12 cellular contexts compared by ENCODE assay signal in the genomic region with DNA sequence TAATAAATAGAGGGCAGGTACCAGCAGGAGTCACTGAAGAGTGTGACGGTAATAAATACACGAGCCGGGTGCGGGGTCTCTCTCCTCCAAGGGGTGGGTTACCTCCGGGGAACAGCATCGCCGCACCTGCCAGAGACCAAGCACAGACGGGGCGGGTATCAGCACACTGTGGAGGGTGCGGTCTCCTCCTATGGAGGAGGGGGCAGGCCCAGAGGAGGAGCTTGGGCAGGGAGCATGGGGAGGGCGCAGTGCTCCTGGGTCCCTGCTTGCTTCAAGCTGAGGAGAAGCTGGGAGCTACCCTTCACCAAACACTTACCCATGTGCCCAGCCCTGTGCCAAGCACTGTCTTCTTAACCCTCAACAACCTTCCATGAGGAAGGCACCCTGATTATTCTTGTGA. TPM values are rescaled to one million over a fixed set of nuclear protein-coding genes. Genes with fewer than 3 reads are reported as not detected.
DNase-seq lines count a peak whose midpoint lies in the region; ATAC-seq and TF ChIP-seq lines count a peak whose summit lies in the region.
"Had no signal": no experiment of that assay in that cellular context is flagged by ENCODE, and none has a peak within 500 bp of the region (broad histone marks: within the 10 kb centered on the region; RNA-seq: fewer than 3 reads in every experiment).

No MANE protein-coding gene starts in this region.

- peak overlapping the region; percentile 90 for H3K27ac ChIP-seq in psoas muscle
- H3K27ac ChIP-seq: hepatocyte, SJSA1 had no signal

- POLR2A ChIA-PET in GM10248 (lab: Yijun Ruan, JAX), result no interaction called here

- peak overlapping the region; percentile 14 for H3K4me3 Mint-ChIP-seq in activated naive CD8-positive, alpha-beta T cell treated with anti-CD3 and anti-CD28 coated beads for 36 hours

- WGBS in psoas muscle, 3 donors, result 82 to 85% (median 84%) methylated on average over 11 of the region's 11 CpGs

- no peaks in the 10 kb centered on the region for H3K36me3 Mint-ChIP-seq in activated naive CD8-positive, alpha-beta T cell treated with anti-CD3 and anti-CD28 coated beads for 36 hours

- H3K9me3 ChIP-seq in psoas muscle, result no peaks in the 10 kb centered on the region
- H3K9me3 ChIP-seq: SJSA1 had no signal

- no peak overlapping the region for H3K27ac Mint-ChIP-seq in activated naive CD8-positive, alpha-beta T cell treated with anti-CD3 and anti-CD28 coated beads for 36 hours

- H3K4me3 ChIP-seq in psoas muscle, result no peak overlapping the region
- H3K4me3 ChIP-seq: hepatocyte, SJSA1 had no signal

- intact Hi-C loops in psoas muscle (cut with DNase I), result loop anchor here in 1 of 2 donors (10.0 kb wide), 1 partner anchor 142 kb away; no protein-coding TSS in a partner anchor

- TF ChIP-seq CTCF in GM10248 (IDR thresholded peaks at IDR 0.05; ENCODE audit: control extremely low read depth, extremely low read depth, low read depth, missing control alignments), result no peak
- no peak for TF ChIP-seq CTCF in psoas muscle (IDR thresholded peaks at IDR 0.05)
- no peak for TF ChIP-seq CTCF in omental fat pad (IDR thresholded peaks at IDR 0.05)

- CTCF ChIA-PET in GM10248 (lab: Yijun Ruan, JAX), result interaction anchor here (1.1 to 6.1 kb wide), 6 partner anchors 9 to 146 kb away, joined by 4 to 40 read pairs (median 13); a partner anchor contains a TSS

- DNase-seq in GM10248 (ENCODE audit: extremely low spot score), result peak; percentile 61
- DNase-seq in activated naive CD8-positive, alpha-beta T cell treated with anti-CD3 and anti-CD28 coated beads for 36 hours, result no peak
- DNase-seq in psoas muscle, result no peak
- no peak for DNase-seq in omental fat pad (ENCODE audit: low spot score)
- no peak for DNase-seq in NCI-H2029 (lab: John Stamatoyannopoulos, UW)
- DNase-seq: retina had no signal

- H3K27me3 ChIP-seq in psoas muscle (ENCODE audit: insufficient read depth in 3 of 3, low read length in 2 of 3), result no peaks in the 10 kb centered on the region
- H3K27me3 ChIP-seq: hepatocyte, SJSA1 had no signal

- ATAC-seq in GM21576 (IDR thresholded peaks at IDR 0.05; ENCODE audit: unreplicated experiment), result peak; percentile 38
- no peak for ATAC-seq in psoas muscle
- no peak for ATAC-seq in GM21619 (IDR thresholded peaks at IDR 0.05; ENCODE audit: unreplicated experiment)
- no peak for ATAC-seq in omental fat pad (ENCODE audit: low FRiP score)
- ATAC-seq in GM18909 (IDR thresholded peaks at IDR 0.05; ENCODE audit: poor library complexity, unreplicated experiment), result no peak

- no peaks in the 10 kb centered on the region for H3K27me3 Mint-ChIP-seq in activated naive CD8-positive, alpha-beta T cell treated with anti-CD3 and anti-CD28 coated beads for 36 hours

- no peaks in the 10 kb centered on the region for H3K36me3 ChIP-seq in psoas muscle (ENCODE audit: insufficient read depth in 1 of 2, low read depth in 1 of 2)
- H3K36me3 ChIP-seq: SJSA1 had no signal

- H3K4me1 ChIP-seq in psoas muscle, result peaks cover 41% of the 10 kb centered on the region

- H3K4me1 Mint-ChIP-seq in activated naive CD8-positive, alpha-beta T cell treated with anti-CD3 and anti-CD28 coated beads for 36 hours, result peaks cover 21% of the 10 kb centered on the region

- H3K9me3 Mint-ChIP-seq in activated naive CD8-positive, alpha-beta T cell treated with anti-CD3 and anti-CD28 coated beads for 36 hours, result peaks cover 1% of the 10 kb centered on the region

RNA-seq across cellular contexts. Expression of a gene that starts 12.8 kb away (rescaled TPM):
- under 1 TPM in 1 of 2 experiments, not detected in 1; 0.21 TPM for total RNA-seq in activated naive CD8-positive, alpha-beta T cell treated with anti-CD3 and anti-CD28 coated beads for 36 hours
- total RNA-seq in psoas muscle, result 1 to 10 TPM; 4.1 to 9.8 (median 8.1) TPM
- polyA plus RNA-seq in psoas muscle, result 1 to 10 TPM; 2.5 to 9.2 (median 2.6) TPM
- total RNA-seq in omental fat pad, result 10 to 100 TPM in 1 of 4 donors, 1 to 10 TPM in 3; 3.2 to 28.4 (median 7.1) TPM

RNA-seq across cellular contexts. Expression of a gene that starts 19.5 kb away (rescaled TPM):
- total RNA-seq in activated naive CD8-positive, alpha-beta T cell treated with anti-CD3 and anti-CD28 coated beads for 36 hours, result 1 to 10 TPM; 6.0 to 6.5 TPM
- total RNA-seq in psoas muscle (10 to 100 TPM; 23.0 to 34.1 (median 28.1) TPM), omental fat pad (1 to 10 TPM; 1.3 to 5.2 (median 1.5) TPM)
- polyA plus RNA-seq in psoas muscle, result 10 to 100 TPM in 2 of 3 donors, 1 to 10 TPM in 1; 9.4 to 25.6 (median 11.1) TPM
- total RNA-seq: M059J, SJSA1 had no signal
